Comparison of ENCODE assay signal across 1 cellular context in the genomic region with DNA sequence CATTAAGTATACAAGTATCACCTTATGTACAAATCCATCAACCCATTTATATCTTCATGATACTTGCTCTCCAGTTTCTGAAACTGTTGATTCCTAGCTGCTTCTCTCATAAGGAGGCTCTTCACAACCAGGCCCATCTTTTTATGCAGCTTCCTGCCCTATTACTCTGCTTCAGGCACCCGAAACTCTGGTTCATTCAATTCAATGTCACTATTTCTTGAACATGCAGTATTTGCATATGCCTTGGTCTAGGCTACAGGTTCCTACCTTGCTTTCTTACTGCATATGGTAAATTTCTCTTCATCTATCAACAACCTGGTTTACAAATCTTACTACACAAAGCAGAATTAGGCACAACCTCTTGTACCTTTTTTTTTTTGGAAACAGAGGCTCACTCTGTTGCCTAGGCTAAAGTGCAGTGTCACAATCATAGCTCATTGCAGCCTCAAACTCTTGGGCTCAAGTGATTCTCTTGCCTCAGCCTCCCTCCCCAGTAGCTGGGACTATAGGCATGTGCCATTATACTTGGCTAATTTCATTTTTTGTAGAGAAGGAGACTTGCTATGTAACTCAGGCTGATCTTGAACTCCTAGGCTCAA.
TF ChIP-seq lines count a peak whose summit lies in the region.

No MANE protein-coding gene starts in this region.

TF ChIP-seq in HepG2, 621 proteins besides CTCF, POLR2A, EP300 and RAD21:
- TF ChIP-seq RAD51 (IDR thresholded peaks at IDR 0.05; ENCODE audit: borderline replicate concordance) (no peak), ZNF747 (CRISPR knock-in tag; IDR thresholded peaks at IDR 0.05; ENCODE audit: borderline replicate concordance) (no peak), HOXA3 (CRISPR knock-in tag; IDR thresholded peaks at IDR 0.05) (no peak), DRAP1 (CRISPR knock-in tag; IDR thresholded peaks at IDR 0.05) (no peak), JDP2 (CRISPR knock-in tag; IDR thresholded peaks at IDR 0.05; ENCODE audit: borderline replicate concordance) (no peak), SPEN (CRISPR knock-in tag; IDR thresholded peaks at IDR 0.05; ENCODE audit: low read depth) (no peak), REL (CRISPR knock-in tag; conservative IDR thresholded peaks at IDR 0.05) (no peak), HNRNPL (IDR thresholded peaks at IDR 0.05; ENCODE audit: low read depth, low read length) (no peak), POLR2G (IDR thresholded peaks at IDR 0.05; ENCODE audit: low read depth, low read length) (0 out of 2 replicates have a peak, but pooled peaks have one; percentile 32), HNF1B (CRISPR knock-in tag; IDR thresholded peaks at IDR 0.05) (no peak), ZBED4 (CRISPR knock-in tag; IDR thresholded peaks at IDR 0.05; ENCODE audit: borderline replicate concordance) (no peak), NR0B2 (CRISPR knock-in tag; IDR thresholded peaks at IDR 0.05) (no peak), RBM22 (optimal IDR thresholded peaks at IDR 0.05; ENCODE audit: low read length) (peak; percentile 51), DZIP1 (CRISPR knock-in tag; IDR thresholded peaks at IDR 0.05) (no peak), PRDM10 (CRISPR knock-in tag; IDR thresholded peaks at IDR 0.05; ENCODE audit: low read depth) (no peak), PAF1 (CRISPR knock-in tag; IDR thresholded peaks at IDR 0.05) (peak; percentile 81), MAFK (conservative IDR thresholded peaks at IDR 0.05 in 1 of 2, IDR thresholded peaks at IDR 0.05 in 1 of 2; ENCODE audit: low read length in 2 of 2) (no peak), ZNF232 (CRISPR knock-in tag; IDR thresholded peaks at IDR 0.05; ENCODE audit: borderline replicate concordance) (no peak), MED13 (CRISPR knock-in tag; IDR thresholded peaks at IDR 0.05) (no peak), POLR2AphosphoS2 (IDR thresholded peaks at IDR 0.05; ENCODE audit: low read depth, low read length) (peak; percentile 87; the same call in 1 of the 2 replicates), ETV5 (CRISPR knock-in tag; IDR thresholded peaks at IDR 0.05; ENCODE audit: borderline replicate concordance) (no peak), DPF2 (CRISPR knock-in tag; IDR thresholded peaks at IDR 0.05; ENCODE audit: borderline replicate concordance, low read depth) (no peak)
- TF ChIP-seq, protein P1, sequence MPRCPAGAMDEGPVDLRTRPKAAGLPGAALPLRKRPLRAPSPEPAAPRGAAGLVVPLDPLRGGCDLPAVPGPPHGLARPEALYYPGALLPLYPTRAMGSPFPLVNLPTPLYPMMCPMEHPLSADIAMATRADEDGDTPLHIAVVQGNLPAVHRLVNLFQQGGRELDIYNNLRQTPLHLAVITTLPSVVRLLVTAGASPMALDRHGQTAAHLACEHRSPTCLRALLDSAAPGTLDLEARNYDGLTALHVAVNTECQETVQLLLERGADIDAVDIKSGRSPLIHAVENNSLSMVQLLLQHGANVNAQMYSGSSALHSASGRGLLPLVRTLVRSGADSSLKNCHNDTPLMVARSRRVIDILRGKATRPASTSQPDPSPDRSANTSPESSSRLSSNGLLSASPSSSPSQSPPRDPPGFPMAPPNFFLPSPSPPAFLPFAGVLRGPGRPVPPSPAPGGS (CRISPR knock-in tag; IDR thresholded peaks at IDR 0.05), result no peak
- TF ChIP-seq, protein P2, sequence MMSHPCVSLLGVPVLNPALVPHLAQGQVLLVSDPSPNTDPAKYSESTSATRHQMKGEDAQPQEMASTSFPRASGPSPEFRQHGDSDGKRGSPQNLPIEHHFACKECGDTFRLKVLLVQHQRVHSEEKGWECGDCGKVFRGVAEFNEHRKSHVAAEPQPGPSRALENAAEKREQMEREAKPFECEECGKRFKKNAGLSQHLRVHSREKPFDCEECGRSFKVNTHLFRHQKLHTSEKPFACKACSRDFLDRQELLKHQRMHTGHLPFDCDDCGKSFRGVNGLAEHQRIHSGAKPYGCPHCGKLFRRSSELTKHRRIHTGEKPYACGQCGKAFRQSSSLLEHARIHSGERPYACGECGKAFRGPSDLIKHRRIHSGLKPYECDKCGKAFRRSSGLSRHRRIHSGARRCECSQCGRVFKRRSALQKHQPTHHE (CRISPR knock-in tag; IDR thresholded peaks at IDR 0.05; ENCODE audit: borderline replicate concordance), result no peak
- TF ChIP-seq, protein P3, sequence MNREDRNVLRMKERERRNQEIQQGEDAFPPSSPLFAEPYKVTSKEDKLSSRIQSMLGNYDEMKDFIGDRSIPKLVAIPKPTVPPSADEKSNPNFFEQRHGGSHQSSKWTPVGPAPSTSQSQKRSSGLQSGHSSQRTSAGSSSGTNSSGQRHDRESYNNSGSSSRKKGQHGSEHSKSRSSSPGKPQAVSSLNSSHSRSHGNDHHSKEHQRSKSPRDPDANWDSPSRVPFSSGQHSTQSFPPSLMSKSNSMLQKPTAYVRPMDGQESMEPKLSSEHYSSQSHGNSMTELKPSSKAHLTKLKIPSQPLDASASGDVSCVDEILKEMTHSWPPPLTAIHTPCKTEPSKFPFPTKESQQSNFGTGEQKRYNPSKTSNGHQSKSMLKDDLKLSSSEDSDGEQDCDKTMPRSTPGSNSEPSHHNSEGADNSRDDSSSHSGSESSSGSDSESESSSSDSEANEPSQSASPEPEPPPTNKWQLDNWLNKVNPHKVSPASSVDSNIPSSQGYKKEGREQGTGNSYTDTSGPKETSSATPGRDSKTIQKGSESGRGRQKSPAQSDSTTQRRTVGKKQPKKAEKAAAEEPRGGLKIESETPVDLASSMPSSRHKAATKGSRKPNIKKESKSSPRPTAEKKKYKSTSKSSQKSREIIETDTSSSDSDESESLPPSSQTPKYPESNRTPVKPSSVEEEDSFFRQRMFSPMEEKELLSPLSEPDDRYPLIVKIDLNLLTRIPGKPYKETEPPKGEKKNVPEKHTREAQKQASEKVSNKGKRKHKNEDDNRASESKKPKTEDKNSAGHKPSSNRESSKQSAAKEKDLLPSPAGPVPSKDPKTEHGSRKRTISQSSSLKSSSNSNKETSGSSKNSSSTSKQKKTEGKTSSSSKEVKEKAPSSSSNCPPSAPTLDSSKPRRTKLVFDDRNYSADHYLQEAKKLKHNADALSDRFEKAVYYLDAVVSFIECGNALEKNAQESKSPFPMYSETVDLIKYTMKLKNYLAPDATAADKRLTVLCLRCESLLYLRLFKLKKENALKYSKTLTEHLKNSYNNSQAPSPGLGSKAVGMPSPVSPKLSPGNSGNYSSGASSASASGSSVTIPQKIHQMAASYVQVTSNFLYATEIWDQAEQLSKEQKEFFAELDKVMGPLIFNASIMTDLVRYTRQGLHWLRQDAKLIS (CRISPR knock-in tag; IDR thresholded peaks at IDR 0.05), result no peak
- TF ChIP-seq, protein P4, sequence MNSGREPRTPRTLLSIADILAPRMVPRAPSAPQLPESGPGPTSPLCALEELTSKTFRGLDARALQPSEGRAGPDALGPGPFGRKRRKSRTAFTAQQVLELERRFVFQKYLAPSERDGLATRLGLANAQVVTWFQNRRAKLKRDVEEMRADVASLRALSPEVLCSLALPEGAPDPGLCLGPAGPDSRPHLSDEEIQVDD (CRISPR knock-in tag; IDR thresholded peaks at IDR 0.05; ENCODE audit: borderline replicate concordance), result no peak
- TF ChIP-seq, protein P5, sequence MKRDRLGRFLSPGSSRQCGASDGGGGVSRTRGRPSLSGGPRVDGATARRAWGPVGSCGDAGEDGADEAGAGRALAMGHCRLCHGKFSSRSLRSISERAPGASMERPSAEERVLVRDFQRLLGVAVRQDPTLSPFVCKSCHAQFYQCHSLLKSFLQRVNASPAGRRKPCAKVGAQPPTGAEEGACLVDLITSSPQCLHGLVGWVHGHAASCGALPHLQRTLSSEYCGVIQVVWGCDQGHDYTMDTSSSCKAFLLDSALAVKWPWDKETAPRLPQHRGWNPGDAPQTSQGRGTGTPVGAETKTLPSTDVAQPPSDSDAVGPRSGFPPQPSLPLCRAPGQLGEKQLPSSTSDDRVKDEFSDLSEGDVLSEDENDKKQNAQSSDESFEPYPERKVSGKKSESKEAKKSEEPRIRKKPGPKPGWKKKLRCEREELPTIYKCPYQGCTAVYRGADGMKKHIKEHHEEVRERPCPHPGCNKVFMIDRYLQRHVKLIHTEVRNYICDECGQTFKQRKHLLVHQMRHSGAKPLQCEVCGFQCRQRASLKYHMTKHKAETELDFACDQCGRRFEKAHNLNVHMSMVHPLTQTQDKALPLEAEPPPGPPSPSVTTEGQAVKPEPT (CRISPR knock-in tag; IDR thresholded peaks at IDR 0.05; ENCODE audit: low read depth), result no peak
TF ChIP-seq in HepG2: peak in this region for 4.
